1 cellular context compared by ENCODE assay signal in the genomic region with DNA sequence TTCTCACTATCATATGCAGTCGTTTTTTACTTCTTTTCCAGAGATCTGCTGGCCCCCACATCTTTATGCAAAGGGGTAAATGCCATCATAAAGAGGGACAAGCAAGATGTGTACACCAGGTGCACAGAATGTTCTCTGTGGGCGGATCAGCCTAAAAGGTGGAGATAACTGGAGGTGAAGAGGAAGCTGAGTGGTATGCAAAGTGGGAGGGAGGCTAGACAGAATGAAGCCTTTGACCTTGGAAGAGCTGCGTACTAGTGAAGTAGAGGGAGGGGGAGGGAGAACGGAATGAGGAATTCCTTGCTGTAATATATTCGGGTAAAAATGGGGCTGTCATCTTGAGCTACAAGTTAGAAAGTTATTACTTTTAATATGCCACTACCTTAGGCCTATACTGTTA.
TF ChIP-seq lines count a peak whose summit lies in the region.

No MANE protein-coding gene starts in this region.

TF ChIP-seq in GM12878, 131 proteins besides CTCF, POLR2A, EP300 and RAD21 (continued from another document):
- TF ChIP-seq, protein P1, sequence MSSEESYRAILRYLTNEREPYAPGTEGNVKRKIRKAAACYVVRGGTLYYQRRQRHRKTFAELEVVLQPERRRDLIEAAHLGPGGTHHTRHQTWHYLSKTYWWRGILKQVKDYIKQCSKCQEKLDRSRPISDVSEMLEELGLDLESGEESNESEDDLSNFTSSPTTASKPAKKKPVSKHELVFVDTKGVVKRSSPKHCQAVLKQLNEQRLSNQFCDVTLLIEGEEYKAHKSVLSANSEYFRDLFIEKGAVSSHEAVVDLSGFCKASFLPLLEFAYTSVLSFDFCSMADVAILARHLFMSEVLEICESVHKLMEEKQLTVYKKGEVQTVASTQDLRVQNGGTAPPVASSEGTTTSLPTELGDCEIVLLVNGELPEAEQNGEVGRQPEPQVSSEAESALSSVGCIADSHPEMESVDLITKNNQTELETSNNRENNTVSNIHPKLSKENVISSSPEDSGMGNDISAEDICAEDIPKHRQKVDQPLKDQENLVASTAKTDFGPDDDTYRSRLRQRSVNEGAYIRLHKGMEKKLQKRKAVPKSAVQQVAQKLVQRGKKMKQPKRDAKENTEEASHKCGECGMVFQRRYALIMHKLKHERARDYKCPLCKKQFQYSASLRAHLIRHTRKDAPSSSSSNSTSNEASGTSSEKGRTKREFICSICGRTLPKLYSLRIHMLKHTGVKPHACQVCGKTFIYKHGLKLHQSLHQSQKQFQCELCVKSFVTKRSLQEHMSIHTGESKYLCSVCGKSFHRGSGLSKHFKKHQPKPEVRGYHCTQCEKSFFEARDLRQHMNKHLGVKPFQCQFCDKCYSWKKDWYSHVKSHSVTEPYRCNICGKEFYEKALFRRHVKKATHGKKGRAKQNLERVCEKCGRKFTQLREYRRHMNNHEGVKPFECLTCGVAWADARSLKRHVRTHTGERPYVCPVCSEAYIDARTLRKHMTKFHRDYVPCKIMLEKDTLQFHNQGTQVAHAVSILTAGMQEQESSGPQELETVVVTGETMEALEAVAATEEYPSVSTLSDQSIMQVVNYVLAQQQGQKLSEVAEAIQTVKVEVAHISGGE (CRISPR knock-in tag; IDR thresholded peaks at IDR 0.05) = no peak
- TF ChIP-seq TARDBP (IDR thresholded peaks at IDR 0.05; ENCODE audit: borderline replicate concordance) (no peak), KLF5 (IDR thresholded peaks at IDR 0.05; ENCODE audit: partially characterized antibody) (no peak), FOXM1 (IDR thresholded peaks at IDR 0.05; ENCODE audit: low read depth, low read length) (no peak), NFYA (IDR thresholded peaks at IDR 0.05; ENCODE audit: borderline replicate concordance, low read depth, low read length) (no peak), SIX5 (IDR thresholded peaks at IDR 0.05; ENCODE audit: low read depth, low read length, severe bottlenecking) (no peak), POLR2AphosphoS2 (IDR thresholded peaks at IDR 0.05; ENCODE audit: low read depth, low read length) (no peak), CBX3 (IDR thresholded peaks at IDR 0.05; ENCODE audit: borderline replicate concordance, low read depth) (no peak)
TF ChIP-seq in GM12878: peak in this region for 0.
